8 cellular contexts compared by ENCODE assay signal in genomic region chr16:85220125-85220839, GRCh38.
DNase-seq lines count a peak whose midpoint lies in the region; ATAC-seq and TF ChIP-seq lines count a peak whose summit lies in the region.

No MANE protein-coding gene starts in this region.

- ATAC-seq in SK-N-SH treated with all-trans-retinoic acid at 6 μM for 48 hours (peak; percentile 94), HG02588 (IDR thresholded peaks at IDR 0.05; ENCODE audit: unreplicated experiment) (no peak), GM18868 (IDR thresholded peaks at IDR 0.05; ENCODE audit: unreplicated experiment) (no peak)

- intact Hi-C loops in head of caudate nucleus (cut with DNase I): loop anchor here (10.0 kb wide), 1 partner anchor 55 kb away; no protein-coding TSS in a partner anchor

- DNase-seq in HT1080 (ENCODE audit: low read depth): peak; percentile 47
- peak in 41 of 42 donors; percentile 19 to 73 (median 50) for DNase-seq in head of caudate nucleus
- DNase-seq in renal cortical epithelial cell (ENCODE audit: low read depth): peak; percentile 23
- no peak for DNase-seq in GM19238 (ENCODE audit: insufficient read length, low spot score)
- DNase-seq in ACHN: no peak

- in situ Hi-C loops in ACHN (cut with HindIII; ENCODE audit: low pct_ligation_motif_present, low pct_unique_long_range_greater_than_20kb, low sequenced_read_pairs): no loop called here

TF ChIP-seq in SK-N-SH treated with all-trans-retinoic acid at 6 μM for 48 hours, 23 proteins besides CTCF, POLR2A, EP300 and RAD21:
- peak; percentile 73; the same call in 1 of the 2 replicates for TF ChIP-seq TSHZ2 (CRISPR knock-in tag; IDR thresholded peaks at IDR 0.05)
- 0 out of 2 replicates have a peak, but pooled peaks have one; percentile 61 for TF ChIP-seq ZFP3 (CRISPR knock-in tag; IDR thresholded peaks at IDR 0.05)
- no peak for TF ChIP-seq CREB5 (CRISPR knock-in tag; IDR thresholded peaks at IDR 0.05; ENCODE audit: low read depth)
- no peak for TF ChIP-seq POU6F1 (CRISPR knock-in tag; IDR thresholded peaks at IDR 0.05; ENCODE audit: borderline replicate concordance, low read depth)
- TF ChIP-seq RARB (CRISPR knock-in tag; IDR thresholded peaks at IDR 0.05): no peak
- peak; percentile 86 for TF ChIP-seq TCF4 (CRISPR knock-in tag; IDR thresholded peaks at IDR 0.05; ENCODE audit: borderline replicate concordance)
- TF ChIP-seq, protein P1, sequence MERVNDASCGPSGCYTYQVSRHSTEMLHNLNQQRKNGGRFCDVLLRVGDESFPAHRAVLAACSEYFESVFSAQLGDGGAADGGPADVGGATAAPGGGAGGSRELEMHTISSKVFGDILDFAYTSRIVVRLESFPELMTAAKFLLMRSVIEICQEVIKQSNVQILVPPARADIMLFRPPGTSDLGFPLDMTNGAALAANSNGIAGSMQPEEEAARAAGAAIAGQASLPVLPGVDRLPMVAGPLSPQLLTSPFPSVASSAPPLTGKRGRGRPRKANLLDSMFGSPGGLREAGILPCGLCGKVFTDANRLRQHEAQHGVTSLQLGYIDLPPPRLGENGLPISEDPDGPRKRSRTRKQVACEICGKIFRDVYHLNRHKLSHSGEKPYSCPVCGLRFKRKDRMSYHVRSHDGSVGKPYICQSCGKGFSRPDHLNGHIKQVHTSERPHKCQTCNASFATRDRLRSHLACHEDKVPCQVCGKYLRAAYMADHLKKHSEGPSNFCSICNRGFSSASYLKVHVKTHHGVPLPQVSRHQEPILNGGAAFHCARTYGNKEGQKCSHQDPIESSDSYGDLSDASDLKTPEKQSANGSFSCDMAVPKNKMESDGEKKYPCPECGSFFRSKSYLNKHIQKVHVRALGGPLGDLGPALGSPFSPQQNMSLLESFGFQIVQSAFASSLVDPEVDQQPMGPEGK (CRISPR knock-in tag; IDR thresholded peaks at IDR 0.05; ENCODE audit: borderline replicate concordance): peak; percentile 67; the same call in 1 of the 2 replicates
- TF ChIP-seq CSDC2 (CRISPR knock-in tag; IDR thresholded peaks at IDR 0.05): 0 out of 2 replicates have a peak, but pooled peaks have one; percentile 12
- no peak for TF ChIP-seq GLIS3 (CRISPR knock-in tag; IDR thresholded peaks at IDR 0.05)
- TF ChIP-seq ZNF70 (CRISPR knock-in tag; IDR thresholded peaks at IDR 0.05): no peak; the same call in 1 of the 2 replicates

Comparison
In these comparisons a context has a peak if more than half of its experiments do, and no peak if none do; other contexts are left out.
1. DNase-seq: peak in HT1080 (single experiment), head of caudate nucleus (41 of 42) and renal cortical epithelial cell (single experiment); none in GM19238 (single experiment) and ACHN (single experiment).